In the genomic region with DNA sequence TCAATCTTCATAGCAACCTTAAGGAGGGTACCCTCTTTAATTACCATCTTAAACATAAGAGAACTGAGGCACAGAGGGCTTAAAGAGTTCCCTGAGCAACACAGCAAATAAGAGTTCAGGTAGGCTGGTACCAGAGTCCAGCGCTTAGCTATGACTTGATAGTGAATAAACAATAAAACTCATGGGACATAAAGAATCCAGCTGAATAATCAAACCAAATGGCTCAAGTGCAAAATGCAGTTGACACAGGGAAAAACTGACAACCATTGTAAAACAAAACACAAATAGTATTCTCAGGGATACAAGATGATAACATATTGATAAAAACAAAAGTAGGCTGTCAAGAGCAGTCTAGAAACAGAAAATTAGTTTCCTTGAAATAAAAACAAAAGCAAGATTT, we compare ENCODE assay signal across 23 cellular contexts.
A peak's percentile ranks its signal among the peaks of the same experiment; 100 is the strongest.
DNase-seq lines count a peak whose midpoint lies in the region; ATAC-seq and TF ChIP-seq lines count a peak whose summit lies in the region.
"Had no signal": no experiment of that assay in that cellular context is flagged by ENCODE, and none has a peak within 500 bp of the region (broad histone marks: within the 10 kb centered on the region; RNA-seq: fewer than 3 reads in every experiment).

No MANE protein-coding gene starts in this region.

- peak overlapping the region; percentile 69 for H3K27ac ChIP-seq in VCaP
- H3K27ac ChIP-seq: 22Rv1, GM23248, HL-60, RWPE1, SK-N-MC had no signal

- intact Hi-C loops in activated CD8-positive, alpha-beta T cell treated with anti-CD3 and anti-CD28 coated beads for 36 hours (cut with micrococcal nuclease): no loop called here

- no peak overlapping the region for H3K27ac Mint-ChIP-seq in activated CD8-positive, alpha-beta T cell treated with anti-CD3 and anti-CD28 coated beads for 36 hours
- H3K27ac Mint-ChIP-seq: B cell; CD14-positive monocyte; CD8-positive, alpha-beta memory T cell; IgD-negative memory B cell had no signal

- TF ChIP-seq CTCF in VCaP (conservative IDR thresholded peaks at IDR 0.05): no peak
- no peak for TF ChIP-seq CTCF in activated CD8-positive, alpha-beta T cell treated with anti-CD3 and anti-CD28 coated beads for 36 hours (IDR thresholded peaks at IDR 0.05)

- no peaks in the 10 kb centered on the region for H3K36me3 Mint-ChIP-seq in activated CD8-positive, alpha-beta T cell treated with anti-CD3 and anti-CD28 coated beads for 36 hours (ENCODE audit: low read depth)
- H3K36me3 Mint-ChIP-seq: CD14-positive monocyte; CD8-positive, alpha-beta memory T cell; IgD-negative memory B cell had no signal

- POLR2A ChIA-PET in activated CD8-positive, alpha-beta T cell treated with anti-CD3 and anti-CD28 coated beads for 36 hours (lab: Charles Lee): no interaction called here

- H3K4me1 Mint-ChIP-seq in activated CD8-positive, alpha-beta T cell treated with anti-CD3 and anti-CD28 coated beads for 36 hours (ENCODE audit: low read depth): no peaks in the 10 kb centered on the region
- H3K4me1 Mint-ChIP-seq: B cell; CD14-positive monocyte; CD8-positive, alpha-beta memory T cell; IgD-negative memory B cell had no signal

- peaks cover 22% of the 10 kb centered on the region for H3K27me3 Mint-ChIP-seq in activated CD8-positive, alpha-beta T cell treated with anti-CD3 and anti-CD28 coated beads for 36 hours

- no peaks in the 10 kb centered on the region for H3K9me3 Mint-ChIP-seq in activated CD8-positive, alpha-beta T cell treated with anti-CD3 and anti-CD28 coated beads for 36 hours
- H3K9me3 Mint-ChIP-seq: CD8-positive, alpha-beta memory T cell had no signal

- H3K4me3 Mint-ChIP-seq in activated CD8-positive, alpha-beta T cell treated with anti-CD3 and anti-CD28 coated beads for 36 hours: no peak overlapping the region
- H3K4me3 Mint-ChIP-seq: B cell; CD8-positive, alpha-beta memory T cell; IgD-negative memory B cell had no signal

- DNase-seq in DMS53 (lab: John Stamatoyannopoulos, UW): peak; percentile 52
- no peak for DNase-seq in DMS53 treated with DMSO at 0.1 percent for 48 hours (lab: John Stamatoyannopoulos, UW; ENCODE audit: unreplicated experiment)
- DNase-seq in SHP77 (lab: John Stamatoyannopoulos, UW): peak; percentile 0 to 7
- no peak for DNase-seq in SHP77 treated with DMSO at 0.1 percent for 48 hours (lab: John Stamatoyannopoulos, UW)
- no peak for DNase-seq in NCI-H446 (lab: John Stamatoyannopoulos, UW)
- DNase-seq in activated CD8-positive, alpha-beta T cell treated with anti-CD3 and anti-CD28 coated beads for 36 hours: no peak
- DNase-seq: CD8-positive, alpha-beta memory T cell; DMS 273 treated with DMSO at 0.1 percent for 48 hours; GM23248; H7; NCI-H1105; NCI-H146; NCI-H1930; SIG-M5 had no signal

- no peak for ATAC-seq in activated CD8-positive, alpha-beta T cell treated with anti-CD3 and anti-CD28 coated beads for 36 hours
- ATAC-seq: Panc1 had no signal

- CTCF ChIA-PET in activated CD8-positive, alpha-beta T cell treated with anti-CD3 and anti-CD28 coated beads for 36 hours (lab: Charles Lee): no interaction called here

Comparison
In these comparisons a context has a peak if more than half of its experiments do, and no peak if none do; other contexts are left out.
1. DNase-seq: peak in DMS53 (single experiment) and SHP77 (2 of 2); none in DMS53 treated with DMSO at 0.1 percent for 48 hours (single experiment), SHP77 treated with DMSO at 0.1 percent for 48 hours (single experiment), NCI-H446 (0 of 2) and activated CD8-positive, alpha-beta T cell treated with anti-CD3 and anti-CD28 coated beads for 36 hours (single experiment).